In the genomic region with DNA sequence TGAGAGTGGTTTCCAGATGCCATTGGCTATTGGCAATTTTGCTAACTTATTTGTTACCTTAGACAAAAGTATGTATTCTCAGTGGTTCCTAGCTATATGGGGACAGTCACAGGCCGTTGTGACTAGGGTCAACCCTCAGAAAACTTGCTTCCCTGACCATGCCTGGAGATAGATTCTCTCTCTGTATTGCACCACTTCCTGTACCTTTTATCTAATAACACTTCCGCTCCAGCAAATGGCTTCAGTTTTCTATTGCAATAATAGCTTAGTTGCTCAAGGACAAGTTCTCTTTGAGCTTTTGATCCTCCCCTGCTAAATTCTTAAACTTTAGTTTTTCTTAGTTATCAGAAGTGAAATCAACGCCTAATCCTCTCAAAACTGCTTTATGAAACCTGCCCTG, we compare ENCODE assay signal across 26 cellular contexts.
"Had no signal": no experiment of that assay in that cellular context is flagged by ENCODE, and none has a peak within 500 bp of the region (broad histone marks: within the 10 kb centered on the region; RNA-seq: fewer than 3 reads in every experiment).

No MANE protein-coding gene starts in this region.

- H3K4me2 ChIP-seq: PC-9 had no signal

- H3K27me3 ChIP-seq: breast epithelium, colonic mucosa had no signal

- H3K27ac ChIP-seq: breast epithelium, colonic mucosa, PC-9 had no signal

- H3K9me3 ChIP-seq: breast epithelium, colonic mucosa had no signal

- H3K36me3 ChIP-seq: breast epithelium, colonic mucosa had no signal

- H3K4me3 ChIP-seq: breast epithelium, colonic mucosa, PC-9 had no signal

- H2AFZ ChIP-seq: PC-9 had no signal

- H3K4me1 ChIP-seq: breast epithelium, colonic mucosa had no signal

- ATAC-seq: activated CD4-positive, CD25-positive, alpha-beta regulatory T cell treated with anti-CD3 and anti-CD28 coated beads, Interleukin-2, amount 50 U/mL, for 24 hours; activated CD8-positive, alpha-beta T cell treated with anti-CD3 and anti-CD28 coated beads for 36 hours; activated T-cell treated with anti-CD3 and anti-CD28 coated beads, Interleukin-2, amount 50 U/mL, for 72 hours; T-cell had no signal

- DNase-seq: activated CD4-positive, alpha-beta T cell treated with anti-CD3 and anti-CD28 coated beads for 4 hours; activated CD8-positive, alpha-beta memory T cell treated with anti-CD3 and anti-CD28 coated beads, Interleukin-2, amount 50 U/mL, for 4 hours; activated CD8-positive, alpha-beta T cell treated with anti-CD3 and anti-CD28 coated beads for 36 hours; activated gamma-delta T cell treated with Interleukin-2 at 50 U/mL for 16 hours; activated naive CD4-positive, alpha-beta T cell treated with anti-CD3 and anti-CD28 coated beads, Interleukin-2, amount 10 ng/mL, durations not matched to agents 7 days and 5 days; activated naive CD8-positive, alpha-beta T cell treated with anti-CD3 and anti-CD28 coated beads for 36 hours; activated T-cell treated with anti-CD3 and anti-CD28 coated beads, Interleukin-2, amount 50 U/mL, for 72 hours; aorta; caudate nucleus; colonic mucosa; Karpas-422; MM.1S; NCI-H1105; NCI-H1436; NCI-H1694 treated with DMSO at 0.1 percent for 48 hours; NCI-H2081 treated with DMSO at 0.1 percent for 48 hours; NCI-H226; NCI-H526; NCI-H774; PC-9; SHP77 treated with DMSO at 0.1 percent for 48 hours; T-cell; T-helper 2 cell; T1000 had no signal
